Comparison of ENCODE assay signal across 20 cellular contexts in genomic region chr16:17392857-17393421, GRCh38.
DNase-seq lines count a peak whose midpoint lies in the region; ATAC-seq and TF ChIP-seq lines count a peak whose summit lies in the region.
"Had no signal": no experiment of that assay in that cellular context is flagged by ENCODE, and none has a peak within 500 bp of the region (broad histone marks: within the 10 kb centered on the region; RNA-seq: fewer than 3 reads in every experiment).

No MANE protein-coding gene starts in this region.

- peaks cover 0 to 54% (median 32%) of the 10 kb centered on the region in 4 donors for H3K4me1 Mint-ChIP-seq in CD4-positive, CD25-positive, alpha-beta regulatory T cell
- peaks cover 79% of the 10 kb centered on the region in 2 experiments for H3K4me1 Mint-ChIP-seq in H9
- peaks cover 50 to 51% of the 10 kb centered on the region in 2 donors for H3K4me1 Mint-ChIP-seq in effector memory CD8-positive, alpha-beta T cell (ENCODE audit: low read depth in 2 of 2)
- H3K4me1 Mint-ChIP-seq in naive thymus-derived CD4-positive, alpha-beta T cell, result peaks cover 10 to 81% (median 62%) of the 10 kb centered on the region in 7 donors

- H3K27ac ChIP-seq in CD4-positive, CD25-positive, alpha-beta regulatory T cell (ENCODE audit: insufficient read depth, low read length, poor library complexity, severe bottlenecking), result no peak overlapping the region
- no peak overlapping the region for H3K27ac ChIP-seq in H9 (ENCODE audit: insufficient read length, low read depth, low read length)
- no peak overlapping the region for H3K27ac ChIP-seq in naive thymus-derived CD4-positive, alpha-beta T cell (ENCODE audit: low read depth, low read length)
- H3K27ac ChIP-seq: esophagus squamous epithelium, gastrocnemius medialis, skin epidermis, suprapubic skin had no signal

- H2AK5ac ChIP-seq in H9 (ENCODE audit: insufficient read length, low read length), result no peak overlapping the region

- H3K56ac ChIP-seq in H9 (ENCODE audit: insufficient read length, low read depth, low read length), result no peak overlapping the region

- H2BK15ac ChIP-seq in H9 (ENCODE audit: low read depth, low read length), result no peak overlapping the region

- no peak overlapping the region for H2BK5ac ChIP-seq in H9 (ENCODE audit: insufficient read length, low read length)

- H4K5ac ChIP-seq in H9 (ENCODE audit: insufficient read length, low read depth, low read length), result no peak overlapping the region

- H2AFZ ChIP-seq in H9 (ENCODE audit: low read length), result no peak overlapping the region

- no peak for TF ChIP-seq CTCF in H9 (conservative IDR thresholded peaks at IDR 0.05)
- no peak for TF ChIP-seq CTCF in GM13976 (IDR thresholded peaks at IDR 0.05; ENCODE audit: borderline replicate concordance, control extremely low read depth, extremely low read depth, insufficient read depth, missing control alignments)

- peaks cover 3% of the 10 kb centered on the region for H4K20me1 ChIP-seq in H9 (ENCODE audit: control insufficient read depth, insufficient read depth, insufficient read length)

- peak overlapping the region; percentile 16 for H3K4me2 ChIP-seq in H9 (ENCODE audit: insufficient read depth, insufficient read length, low read length)

- no peaks in the 10 kb centered on the region for H3K79me2 ChIP-seq in H9 (ENCODE audit: insufficient read depth, low read length)

- no peak overlapping the region for H3K14ac ChIP-seq in H9 (ENCODE audit: insufficient read depth, low read length)

- H2BK120ac ChIP-seq in H9 (ENCODE audit: low read depth, low read length, poor library complexity, severe bottlenecking), result no peak overlapping the region

- no peak overlapping the region for H3T11ph ChIP-seq in H9 (ENCODE audit: low read length)

- H2BK12ac ChIP-seq in H9 (ENCODE audit: insufficient read length, low read depth, low read length), result no peak overlapping the region

- H3K23ac ChIP-seq in H9 (ENCODE audit: insufficient read length, low read depth, low read length), result no peak overlapping the region

- no peak overlapping the region for H3K4me3 Mint-ChIP-seq in CD4-positive, CD25-positive, alpha-beta regulatory T cell
- H3K4me3 Mint-ChIP-seq in H9, result peak overlapping the region in 1 of 2 experiments; percentile 61; a peak in 1 of 5 replicates
- H3K4me3 Mint-ChIP-seq in effector memory CD8-positive, alpha-beta T cell, result peak overlapping the region in 1 of 2 donors; percentile 37
- peak overlapping the region in 2 of 10 donors; percentile 11 to 66 for H3K4me3 Mint-ChIP-seq in naive thymus-derived CD4-positive, alpha-beta T cell

- intact Hi-C loops in naive thymus-derived CD4-positive, alpha-beta T cell (cut with micrococcal nuclease), result no loop called here

- H3K23me2 ChIP-seq in H9 (ENCODE audit: insufficient read length, low read depth, low read length, poor library complexity, severe bottlenecking), result no peaks in the 10 kb centered on the region

- DNase-seq in CD4-positive, CD25-positive, alpha-beta regulatory T cell, result no peak
- DNase-seq in H9, result no peak
- DNase-seq in effector memory CD8-positive, alpha-beta T cell, result no peak
- DNase-seq in naive thymus-derived CD4-positive, alpha-beta T cell, result peak in 1 of 9 donors; percentile 37
- no peak for DNase-seq in NCI-H82 (lab: John Stamatoyannopoulos, UW)
- DNase-seq in GM13976 (ENCODE audit: low spot score), result no peak
- DNase-seq: activated CD4-positive, alpha-beta T cell treated with anti-CD3 and anti-CD28 coated beads, Interleukin-2, amount 50 U/mL, for 48 hours; activated CD8-positive, alpha-beta memory T cell treated with anti-CD3 and anti-CD28 coated beads, Interleukin-2, amount 50 U/mL, for 48 hours; body of pancreas; C1 segment of cervical spinal cord; esophagus squamous epithelium; gastrocnemius medialis; kidney glomerular epithelial cell; NCI-H1105; NCI-H2029; NCI-H2227 treated with DMSO at 0.1 percent for 48 hours; NCI-H69 had no signal

- no peaks in the 10 kb centered on the region for H3K27me3 Mint-ChIP-seq in CD4-positive, CD25-positive, alpha-beta regulatory T cell
- H3K27me3 Mint-ChIP-seq in H9 (ENCODE audit: low read depth), result no peaks in the 10 kb centered on the region; the same call in 1 of the 2 replicates
- H3K27me3 Mint-ChIP-seq in effector memory CD8-positive, alpha-beta T cell, result no peaks in the 10 kb centered on the region
- no peaks in the 10 kb centered on the region for H3K27me3 Mint-ChIP-seq in naive thymus-derived CD4-positive, alpha-beta T cell

- H3K18ac ChIP-seq in H9 (ENCODE audit: insufficient read length, low read depth, low read length), result no peak overlapping the region

- no peaks in the 10 kb centered on the region for H3K9me3 ChIP-seq in CD4-positive, CD25-positive, alpha-beta regulatory T cell (ENCODE audit: control insufficient read depth in 2 of 2, low read length in 2 of 2)
- no peaks in the 10 kb centered on the region for H3K9me3 ChIP-seq in H9 (ENCODE audit: control insufficient read depth, low read depth, low read length)
- no peaks in the 10 kb centered on the region for H3K9me3 ChIP-seq in naive thymus-derived CD4-positive, alpha-beta T cell (ENCODE audit: control insufficient read depth in 2 of 3, low read length in 3 of 3)
- H3K9me3 ChIP-seq: body of pancreas, esophagus squamous epithelium, gastrocnemius medialis, suprapubic skin had no signal

- H4K91ac ChIP-seq in H9 (ENCODE audit: insufficient read length, low read depth, low read length), result no peak overlapping the region

- no peak overlapping the region for H3K9ac ChIP-seq in H9 (ENCODE audit: extremely low read depth, insufficient read length, low read length)

- no peak overlapping the region for H2BK20ac ChIP-seq in H9 (ENCODE audit: low read depth, low read length, poor library complexity, severe bottlenecking)

- H4K8ac ChIP-seq in H9 (replicated peaks; ENCODE audit: insufficient read length, low read depth, low read length), result no peak overlapping the region

- no peak for ATAC-seq in CD4-positive, CD25-positive, alpha-beta regulatory T cell (ENCODE audit: low read depth in 2 of 2)
- ATAC-seq in effector memory CD8-positive, alpha-beta T cell (replicated peaks), result peak; percentile 13
- peak; percentile 32 for ATAC-seq in naive thymus-derived CD4-positive, alpha-beta T cell
- ATAC-seq in GM21619 (IDR thresholded peaks at IDR 0.05; ENCODE audit: unreplicated experiment), result no peak
- ATAC-seq: body of pancreas, gastrocnemius medialis had no signal

- H3K9me3 Mint-ChIP-seq in CD4-positive, CD25-positive, alpha-beta regulatory T cell, result no peaks in the 10 kb centered on the region
- H3K9me3 Mint-ChIP-seq in H9, result no peaks in the 10 kb centered on the region
- H3K9me3 Mint-ChIP-seq in effector memory CD8-positive, alpha-beta T cell, result peaks cover 0 to 7% of the 10 kb centered on the region in 2 donors
- H3K9me3 Mint-ChIP-seq in naive thymus-derived CD4-positive, alpha-beta T cell, result peaks cover 0 to 3% (median 0%) of the 10 kb centered on the region in 11 donors

- H3K4ac ChIP-seq in H9 (ENCODE audit: low read depth, low read length), result no peak overlapping the region

- in situ Hi-C loops in GM13976 (cut with MboI; ENCODE audit: low sequenced_read_pairs, unreplicated experiment), result no loop called here

- no peaks in the 10 kb centered on the region for H3K27me3 ChIP-seq in CD4-positive, CD25-positive, alpha-beta regulatory T cell (ENCODE audit: control insufficient read depth, insufficient read depth, low read length)
- no peaks in the 10 kb centered on the region for H3K27me3 ChIP-seq in H9 (ENCODE audit: insufficient read depth, low read length)
- H3K27me3 ChIP-seq in naive thymus-derived CD4-positive, alpha-beta T cell (ENCODE audit: control insufficient read depth in 2 of 2, insufficient read depth in 2 of 2, low read length in 2 of 2), result no peaks in the 10 kb centered on the region
- H3K27me3 ChIP-seq: body of pancreas, esophagus squamous epithelium, gastrocnemius medialis, suprapubic skin had no signal

- no peak overlapping the region for H3K4me3 ChIP-seq in CD4-positive, CD25-positive, alpha-beta regulatory T cell (ENCODE audit: low read depth, low read length)
- no peak overlapping the region for H3K4me3 ChIP-seq in naive thymus-derived CD4-positive, alpha-beta T cell (ENCODE audit: low read length)
- H3K4me3 ChIP-seq: body of pancreas, esophagus squamous epithelium, gastrocnemius medialis, skin epidermis, suprapubic skin had no signal

- no peaks in the 10 kb centered on the region for H3K36me3 ChIP-seq in CD4-positive, CD25-positive, alpha-beta regulatory T cell (ENCODE audit: control insufficient read depth, insufficient read depth, low read length)
- H3K36me3 ChIP-seq in naive thymus-derived CD4-positive, alpha-beta T cell (ENCODE audit: control insufficient read depth in 2 of 3, insufficient read depth in 3 of 3, low read length in 3 of 3), result no peaks in the 10 kb centered on the region
- H3K36me3 ChIP-seq: esophagus squamous epithelium, gastrocnemius medialis, suprapubic skin had no signal

- H3K36me3 Mint-ChIP-seq in CD4-positive, CD25-positive, alpha-beta regulatory T cell, result peaks cover 12% of the 10 kb centered on the region
- peaks cover 0 to 4% (median 0%) of the 10 kb centered on the region in 3 experiments; a peak in 1 of 7 replicates for H3K36me3 Mint-ChIP-seq in H9 (ENCODE audit: insufficient read depth in 1 of 3, low read depth in 3 of 3)
- H3K36me3 Mint-ChIP-seq in effector memory CD8-positive, alpha-beta T cell (ENCODE audit: insufficient read depth), result peaks cover 8% of the 10 kb centered on the region
- peaks cover 3 to 40% (median 13%) of the 10 kb centered on the region in 5 donors for H3K36me3 Mint-ChIP-seq in naive thymus-derived CD4-positive, alpha-beta T cell

- CTCF ChIA-PET in naive thymus-derived CD4-positive, alpha-beta T cell (lab: Charles Lee), result interaction anchor here (0.7 kb wide), 1 partner anchor 201 kb away, joined by 3 read pairs; no protein-coding TSS in a partner anchor

- POLR2A ChIA-PET in naive thymus-derived CD4-positive, alpha-beta T cell (lab: Charles Lee), result interaction anchor here (0.6 kb wide), 1 partner anchor 10 kb away, joined by 3 read pairs; no protein-coding TSS in a partner anchor

- no peaks in the 10 kb centered on the region for H3K4me1 ChIP-seq in CD4-positive, CD25-positive, alpha-beta regulatory T cell (ENCODE audit: control insufficient read depth, insufficient read depth, low read length, poor library complexity, severe bottlenecking)
- peaks cover 12% of the 10 kb centered on the region; the same call in 1 of the 2 replicates for H3K4me1 ChIP-seq in H9 (ENCODE audit: insufficient read depth, low read length)
- peaks cover 25 to 29% of the 10 kb centered on the region in 2 donors for H3K4me1 ChIP-seq in naive thymus-derived CD4-positive, alpha-beta T cell (ENCODE audit: control insufficient read depth in 2 of 2, insufficient read depth in 2 of 2, low read length in 2 of 2)

- no peaks in the 10 kb centered on the region for H3K79me1 ChIP-seq in H9 (ENCODE audit: insufficient read depth, low read depth, low read length, poor library complexity, severe bottlenecking)

- no CpG with 5 or more reads among the region's 4 CpGs for WGBS in H9 (ENCODE audit: extremely low coverage, insufficient read length, low lambda C conversion rate)

- H3K27ac Mint-ChIP-seq in CD4-positive, CD25-positive, alpha-beta regulatory T cell, result peak overlapping the region in 2 of 3 donors; percentile 40 to 74
- peak overlapping the region; percentile 92 to 98 (median 97) for H3K27ac Mint-ChIP-seq in H9
- peak overlapping the region; percentile 70 to 89 for H3K27ac Mint-ChIP-seq in effector memory CD8-positive, alpha-beta T cell
- H3K27ac Mint-ChIP-seq in naive thymus-derived CD4-positive, alpha-beta T cell, result peak overlapping the region in 5 of 9 donors; percentile 10 to 78 (median 58)

Comparison
In these comparisons a context has a peak if more than half of its experiments do, and no peak if none do; other contexts are left out.
1. ATAC-seq: peak in effector memory CD8-positive, alpha-beta T cell (single experiment) and naive thymus-derived CD4-positive, alpha-beta T cell (single experiment); none in CD4-positive, CD25-positive, alpha-beta regulatory T cell (0 of 2) and GM21619 (single experiment).
2. Peak in every context shown above with its lines, with median percentiles within 50 percentile points of each other: H3K27ac Mint-ChIP-seq.